1 cellular context compared by ENCODE assay signal in the genomic region with DNA sequence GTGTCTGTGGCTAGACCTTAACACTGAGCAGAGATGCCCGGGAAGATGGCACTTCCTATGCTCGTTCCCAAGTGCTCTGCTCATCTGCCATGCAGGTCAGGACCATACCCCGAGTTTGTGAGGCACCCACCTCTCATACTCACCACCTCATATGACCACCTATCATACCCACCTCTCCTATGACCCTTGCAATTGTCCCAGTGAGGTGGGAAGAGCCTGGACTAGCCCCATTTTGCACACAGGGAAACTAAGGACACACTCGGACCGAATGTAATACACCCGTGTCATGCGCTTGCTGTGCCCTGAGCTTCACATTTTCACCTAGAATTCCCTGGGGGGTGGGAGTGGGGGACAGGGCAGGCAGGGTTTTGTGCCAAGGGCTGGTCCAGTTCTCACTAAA.
TF ChIP-seq lines count a peak whose summit lies in the region.

No MANE protein-coding gene starts in this region.

TF ChIP-seq in H1, 55 proteins besides CTCF, POLR2A, EP300 and RAD21:
- TF ChIP-seq RXRA (IDR thresholded peaks at IDR 0.05; ENCODE audit: insufficient read depth, low read depth, low read length) (no peak), ATF2 (IDR thresholded peaks at IDR 0.05; ENCODE audit: low read length) (no peak), EZH2 (IDR thresholded peaks at IDR 0.05; ENCODE audit: low read depth, low read length, severe bottlenecking) (no peak), POLR2AphosphoS5 (IDR thresholded peaks at IDR 0.05; ENCODE audit: low read depth, low read length) (no peak), E2F6 (IDR thresholded peaks at IDR 0.05) (no peak), HDAC2 (IDR thresholded peaks at IDR 0.05; ENCODE audit: borderline replicate concordance in 1 of 2, low read depth in 2 of 2, low read length in 2 of 2) (no peak), CHD1 (IDR thresholded peaks at IDR 0.05; ENCODE audit: low read depth, low read length) (no peak), SP1 (IDR thresholded peaks at IDR 0.05; ENCODE audit: low read depth, low read length) (no peak), JUND (IDR thresholded peaks at IDR 0.05; ENCODE audit: low read length) (no peak), CBX5 (IDR thresholded peaks at IDR 0.05; ENCODE audit: low read depth, low read length) (no peak), ATF3 (IDR thresholded peaks at IDR 0.05; ENCODE audit: insufficient read depth, low read depth, low read length) (no peak), KDM1A (IDR thresholded peaks at IDR 0.05; ENCODE audit: borderline replicate concordance, low read length) (no peak), GABPA (IDR thresholded peaks at IDR 0.05; ENCODE audit: borderline replicate concordance, insufficient read depth, low read length) (no peak), HDAC6 (IDR thresholded peaks at IDR 0.05; ENCODE audit: low read depth, low read length) (no peak), CHD2 (IDR thresholded peaks at IDR 0.05; ENCODE audit: low read length) (no peak), POU5F1 (IDR thresholded peaks at IDR 0.05; ENCODE audit: low read depth, low read length) (no peak), TBP (IDR thresholded peaks at IDR 0.05; ENCODE audit: low read depth, low read length) (no peak)
- TF ChIP-seq, protein P1, sequence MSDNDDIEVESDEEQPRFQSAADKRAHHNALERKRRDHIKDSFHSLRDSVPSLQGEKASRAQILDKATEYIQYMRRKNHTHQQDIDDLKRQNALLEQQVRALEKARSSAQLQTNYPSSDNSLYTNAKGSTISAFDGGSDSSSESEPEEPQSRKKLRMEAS (IDR thresholded peaks at IDR 0.05) = no peak
